Comparison of ENCODE assay signal across 20 cellular contexts in genomic region chr13:108020027-108020426, GRCh38.
DNase-seq lines count a peak whose midpoint lies in the region; ATAC-seq and TF ChIP-seq lines count a peak whose summit lies in the region.
"Had no signal": no experiment of that assay in that cellular context is flagged by ENCODE, and none has a peak within 500 bp of the region (broad histone marks: within the 10 kb centered on the region; RNA-seq: fewer than 3 reads in every experiment).

No MANE protein-coding gene starts in this region.

- H3K36me3 ChIP-seq in PC-3 (ENCODE audit: low read depth, low read length) (no peaks in the 10 kb centered on the region), hepatocyte (replicated peaks; ENCODE audit: insufficient read depth, low read depth) (no peaks in the 10 kb centered on the region), upper lobe of right lung (no peaks in the 10 kb centered on the region)

- H3K4me1 ChIP-seq in PC-3 (ENCODE audit: insufficient read depth, low read length) (no peaks in the 10 kb centered on the region), hepatocyte (ENCODE audit: insufficient read depth) (no peaks in the 10 kb centered on the region), upper lobe of right lung (no peaks in the 10 kb centered on the region)

- H3K27ac ChIP-seq in PC-3 (ENCODE audit: low read length): no peak overlapping the region
- H3K27ac ChIP-seq in hepatocyte: no peak overlapping the region
- H3K27ac ChIP-seq in upper lobe of right lung: no peak overlapping the region
- H3K27ac ChIP-seq: GM23248 had no signal

- no TSS peak for BruUV-seq in PC-3 (replicated peaks; lab: Mats Ljungman, UMichigan)

- no peaks in the 10 kb centered on the region for H3K79me2 ChIP-seq in PC-3 (ENCODE audit: low read length)
- H3K79me2 ChIP-seq in hepatocyte: no peaks in the 10 kb centered on the region

- H3K9me3 Mint-ChIP-seq in activated CD4-positive, alpha-beta memory T cell treated with anti-CD3 and anti-CD28 coated beads, Interleukin-2, amount 10 ng/mL, durations not matched to agents 7 days and 5 days: peaks cover 12% of the 10 kb centered on the region

- H3F3A ChIP-seq in PC-3 (ENCODE audit: low read length, unreplicated experiment): no peaks in the 10 kb centered on the region

- H3K4me3 ChIP-seq in PC-3 (ENCODE audit: low read length) (no peak overlapping the region), hepatocyte (no peak overlapping the region), upper lobe of right lung (no peak overlapping the region)
- H3K4me3 ChIP-seq: GM23248 had no signal

- H3K9me2 ChIP-seq in PC-3 (replicated peaks; ENCODE audit: low read length) (no peaks in the 10 kb centered on the region), hepatocyte (replicated peaks; ENCODE audit: insufficient read depth) (no peaks in the 10 kb centered on the region)

- POLR2A ChIA-PET in PC-3 (lab: Charles Lee; ENCODE audit: unreplicated experiment): no interaction called here
- POLR2A ChIA-PET in activated CD4-positive, alpha-beta memory T cell treated with anti-CD3 and anti-CD28 coated beads, Interleukin-2, amount 10 ng/mL, durations not matched to agents 7 days and 5 days (lab: Charles Lee): no interaction called here

- peaks cover 9% of the 10 kb centered on the region; the same call in 1 of the 2 replicates for H3K9me3 ChIP-seq in PC-3 (ENCODE audit: low read length)
- H3K9me3 ChIP-seq in hepatocyte (ENCODE audit: low read depth): no peaks in the 10 kb centered on the region
- H3K9me3 ChIP-seq in upper lobe of right lung: no peaks in the 10 kb centered on the region

- 59% methylated on average over 4 of the region's 4 CpGs for WGBS in hepatocyte (ENCODE audit: low lambda C conversion rate, missing lambda C conversion rate)

- DNase-seq in HT-29 (ENCODE audit: low spot score): peak; percentile 88
- DNase-seq in PC-3: peak; percentile 57
- DNase-seq in hepatocyte (ENCODE audit: low spot score): peak; percentile 14
- DNase-seq in upper lobe of right lung: no peak
- no peak for DNase-seq in NCI-H524 treated with DMSO at 0.1 percent for 48 hours (lab: John Stamatoyannopoulos, UW)
- no peak for DNase-seq in activated CD4-positive, alpha-beta memory T cell treated with anti-CD3 and anti-CD28 coated beads, Interleukin-2, amount 10 ng/mL, durations not matched to agents 7 days and 5 days
- DNase-seq: C1 segment of cervical spinal cord; CD8-positive, alpha-beta memory T cell; GDM1; GM23248; NCI-H1105 treated with DMSO at 0.1 percent for 48 hours; NCI-H1694; NCI-H345; NCI-H69; RPMI8226; SHP77 treated with DMSO at 0.1 percent for 48 hours; T-helper 1 cell had no signal

- TF ChIP-seq CTCF in PC-3 (conservative IDR thresholded peaks at IDR 0.05; ENCODE audit: low read depth, low read length) (no peak), hepatocyte (IDR thresholded peaks at IDR 0.05; ENCODE audit: poor library complexity) (no peak), upper lobe of right lung (IDR thresholded peaks at IDR 0.05) (no peak)

- H3K36me3 Mint-ChIP-seq in activated CD4-positive, alpha-beta memory T cell treated with anti-CD3 and anti-CD28 coated beads, Interleukin-2, amount 10 ng/mL, durations not matched to agents 7 days and 5 days (ENCODE audit: low read depth): no peaks in the 10 kb centered on the region
- H3K36me3 Mint-ChIP-seq: CD8-positive, alpha-beta memory T cell had no signal

- H3K4me2 ChIP-seq in PC-3 (ENCODE audit: low read length) (no peak overlapping the region), hepatocyte (no peak overlapping the region)

- H3K27me3 ChIP-seq in PC-3 (ENCODE audit: low read length) (no peaks in the 10 kb centered on the region), hepatocyte (no peaks in the 10 kb centered on the region), upper lobe of right lung (no peaks in the 10 kb centered on the region)

- H3K4me3 Mint-ChIP-seq in activated CD4-positive, alpha-beta memory T cell treated with anti-CD3 and anti-CD28 coated beads, Interleukin-2, amount 10 ng/mL, durations not matched to agents 7 days and 5 days: no peak overlapping the region
- H3K4me3 Mint-ChIP-seq: CD8-positive, alpha-beta memory T cell had no signal

- ATAC-seq in PC-3 (no peak), upper lobe of right lung (peak; percentile 49), HG03457 (IDR thresholded peaks at IDR 0.05; ENCODE audit: unreplicated experiment) (no peak)
- ATAC-seq: HCT116, SK-N-SH treated with all-trans-retinoic acid at 6 μM for 48 hours had no signal

- CTCF ChIA-PET in PC-3 (lab: Charles Lee): no interaction called here
- CTCF ChIA-PET in activated CD4-positive, alpha-beta memory T cell treated with anti-CD3 and anti-CD28 coated beads, Interleukin-2, amount 10 ng/mL, durations not matched to agents 7 days and 5 days (lab: Charles Lee): no interaction called here

- H4K20me1 ChIP-seq in PC-3 (ENCODE audit: low read length) (no peaks in the 10 kb centered on the region), hepatocyte (ENCODE audit: insufficient read depth, poor library complexity, severe bottlenecking) (no peaks in the 10 kb centered on the region)

- H2AFZ ChIP-seq in PC-3 (ENCODE audit: low read length) (no peak overlapping the region), hepatocyte (no peak overlapping the region)
- H2AFZ ChIP-seq: GM23248 had no signal

- no peaks in the 10 kb centered on the region for H3K27me3 Mint-ChIP-seq in activated CD4-positive, alpha-beta memory T cell treated with anti-CD3 and anti-CD28 coated beads, Interleukin-2, amount 10 ng/mL, durations not matched to agents 7 days and 5 days
- H3K27me3 Mint-ChIP-seq: CD8-positive, alpha-beta memory T cell had no signal

- no peak overlapping the region for H3K9ac ChIP-seq in PC-3 (ENCODE audit: low read length)
- H3K9ac ChIP-seq: GM23248 had no signal

- H3K4me1 Mint-ChIP-seq in activated CD4-positive, alpha-beta memory T cell treated with anti-CD3 and anti-CD28 coated beads, Interleukin-2, amount 10 ng/mL, durations not matched to agents 7 days and 5 days: no peaks in the 10 kb centered on the region
- H3K4me1 Mint-ChIP-seq: CD8-positive, alpha-beta memory T cell had no signal

- intact Hi-C loops in PC-3 (cut with micrococcal nuclease) (no loop called here), upper lobe of right lung (cut with DNase I) (no loop called here)

- no peak overlapping the region for H3K27ac Mint-ChIP-seq in activated CD4-positive, alpha-beta memory T cell treated with anti-CD3 and anti-CD28 coated beads, Interleukin-2, amount 10 ng/mL, durations not matched to agents 7 days and 5 days

Comparison
In these comparisons a context has a peak if more than half of its experiments do, and no peak if none do; other contexts are left out.
1. DNase-seq: peak in HT-29 (single experiment), PC-3 (single experiment) and hepatocyte (single experiment); none in upper lobe of right lung (single experiment), NCI-H524 treated with DMSO at 0.1 percent for 48 hours (single experiment) and activated CD4-positive, alpha-beta memory T cell treated with anti-CD3 and anti-CD28 coated beads, Interleukin-2, amount 10 ng/mL, durations not matched to agents 7 days and 5 days (single experiment).